Comparison of ENCODE assay signal across 23 cellular contexts in the genomic region with DNA sequence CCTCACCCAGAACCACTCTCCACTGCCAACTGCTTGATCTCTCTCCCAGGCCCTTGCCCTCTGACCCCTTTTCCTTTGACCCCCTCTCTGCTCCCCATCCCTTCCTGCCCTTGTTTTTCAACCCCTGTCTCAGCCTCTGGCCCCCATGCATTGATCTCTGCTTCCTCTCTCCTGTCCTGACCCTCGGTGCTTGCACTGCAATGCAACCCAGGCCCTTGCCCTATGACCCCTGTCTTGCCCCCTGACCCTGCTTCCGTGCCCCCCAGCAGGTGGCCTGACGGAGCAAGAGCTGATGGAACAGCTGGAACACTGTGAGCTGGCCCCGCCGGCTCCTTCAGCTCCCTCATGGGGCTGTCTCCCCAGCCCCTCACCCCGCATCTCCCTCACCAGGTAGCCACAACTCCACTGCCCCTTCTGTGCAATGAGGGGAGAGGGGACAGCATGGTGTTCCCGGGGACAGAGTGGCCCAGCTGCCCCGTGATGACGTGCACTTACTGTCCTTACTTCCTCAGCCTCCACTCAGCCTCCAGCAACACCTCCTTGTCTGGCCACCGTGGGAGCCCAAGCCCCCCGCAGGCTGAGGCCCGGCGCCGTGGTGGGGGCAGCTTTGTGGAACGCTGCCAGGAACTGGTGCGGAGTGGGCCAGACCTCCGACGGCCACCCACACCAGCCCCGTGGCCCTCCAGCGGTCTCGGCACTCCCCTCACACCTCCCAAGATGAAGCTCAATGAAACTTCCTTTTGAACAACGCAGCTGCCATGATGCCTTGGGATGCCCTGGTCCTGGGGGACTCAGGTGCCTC.
"Had no signal": no experiment of that assay in that cellular context is flagged by ENCODE, and none has a peak within 500 bp of the region (broad histone marks: within the 10 kb centered on the region; RNA-seq: fewer than 3 reads in every experiment).

No MANE protein-coding gene starts in this region.

- FAIRE-seq: keratinocyte had no signal

- ATAC-seq: gastrocnemius medialis; lower lobe of right lung; natural killer cell treated with Interleukin-12 subunit alpha and Interleukin-12 subunit beta and Interleukin-15 and Interleukin-18, amount 100 ng/mL, for 72 hours; psoas muscle; stimulated activated naive CD8-positive, alpha-beta T cell treated with anti-CD3 and anti-CD28 coated beads, Interleukin-15, amount 100 ng/mL, for 72 hours had no signal

- H3K4me3 ChIP-seq: coronary artery, gastrocnemius medialis, lower lobe of right lung, ovary, psoas muscle, suprapubic skin, transverse colon, vagina had no signal

- H3K36me3 ChIP-seq: gastrocnemius medialis, ovary, transverse colon had no signal

- DNase-seq: activated CD4-positive, alpha-beta T cell treated with anti-CD3 and anti-CD28 coated beads, Interleukin-2, amount 50 U/mL, for 1 hour; activated CD4-positive, CD25-positive, alpha-beta regulatory T cell treated with anti-CD3 and anti-CD28 coated beads, Interleukin-2, amount 50 U/mL, for 72 hours; activated CD8-positive, alpha-beta memory T cell treated with anti-CD3 and anti-CD28 coated beads for 24 hours; activated CD8-positive, alpha-beta memory T cell treated with anti-CD3 and anti-CD28 coated beads, Interleukin-2, amount 50 U/mL, for 48 hours; activated gamma-delta T cell treated with Interleukin-2 at 50 U/mL for 16 hours; activated naive CD8-positive, alpha-beta T cell treated with anti-CD3 and anti-CD28 coated beads for 36 hours; brain microvascular endothelial cell; gastrocnemius medialis; head of caudate nucleus; lower lobe of right lung; ovary; psoas muscle; stimulated activated CD4-positive, alpha-beta T cell treated with anti-CD3 and anti-CD28 coated beads, Interleukin-2, amount 100 ng/mL, for 24 hours; stimulated activated naive CD8-positive, alpha-beta T cell treated with anti-CD3 and anti-CD28 coated beads, Interleukin-15, amount 100 ng/mL, for 72 hours; T1000; transverse colon had no signal

- H3K27me3 Mint-ChIP-seq: activated naive CD8-positive, alpha-beta T cell treated with anti-CD3 and anti-CD28 coated beads for 36 hours; central memory CD8-positive, alpha-beta T cell; natural killer cell treated with Interleukin-12 subunit alpha and Interleukin-12 subunit beta and Interleukin-15 and Interleukin-18, amount 100 ng/mL, for 72 hours had no signal

- H3K27ac ChIP-seq: brain microvascular endothelial cell, coronary artery, gastrocnemius medialis, lower lobe of right lung, ovary, psoas muscle, suprapubic skin, transverse colon, vagina had no signal

- H3K27ac Mint-ChIP-seq: activated naive CD8-positive, alpha-beta T cell treated with anti-CD3 and anti-CD28 coated beads for 36 hours; activated T-helper 1 cell treated with anti-CD3 and anti-CD28 coated beads, Interleukin-12 subunit alpha, Interleukin-12 subunit beta, Interleukin-2, Interleukin-4 antibody, amounts not matched to agents 30 ng/mL and 10 ng/mL and 1 ng/mL, durations not matched to agents 14 hours and 24 hours and 36 hours; natural killer cell treated with Interleukin-12 subunit alpha and Interleukin-12 subunit beta and Interleukin-15 and Interleukin-18, amount 100 ng/mL, for 72 hours; stimulated activated naive CD8-positive, alpha-beta T cell treated with anti-CD3 and anti-CD28 coated beads, Interleukin-15, amount 100 ng/mL, for 72 hours had no signal

- H3K9me3 ChIP-seq: gastrocnemius medialis, lower lobe of right lung, ovary, psoas muscle, suprapubic skin, transverse colon, vagina had no signal

- H3K4me3 Mint-ChIP-seq: activated naive CD8-positive, alpha-beta T cell treated with anti-CD3 and anti-CD28 coated beads for 36 hours; activated T-helper 1 cell treated with anti-CD3 and anti-CD28 coated beads, Interleukin-12 subunit alpha, Interleukin-12 subunit beta, Interleukin-2, Interleukin-4 antibody, amounts not matched to agents 30 ng/mL and 10 ng/mL and 1 ng/mL, durations not matched to agents 14 hours and 24 hours and 36 hours; central memory CD8-positive, alpha-beta T cell; natural killer cell treated with Interleukin-12 subunit alpha and Interleukin-12 subunit beta and Interleukin-15 and Interleukin-18, amount 100 ng/mL, for 72 hours; stimulated activated naive CD8-positive, alpha-beta T cell treated with anti-CD3 and anti-CD28 coated beads, Interleukin-15, amount 100 ng/mL, for 72 hours had no signal

- H3K27me3 ChIP-seq: brain microvascular endothelial cell, gastrocnemius medialis, ovary, suprapubic skin, vagina had no signal

- H3K9me3 Mint-ChIP-seq: activated naive CD8-positive, alpha-beta T cell treated with anti-CD3 and anti-CD28 coated beads for 36 hours; activated T-helper 1 cell treated with anti-CD3 and anti-CD28 coated beads, Interleukin-12 subunit alpha, Interleukin-12 subunit beta, Interleukin-2, Interleukin-4 antibody, amounts not matched to agents 30 ng/mL and 10 ng/mL and 1 ng/mL, durations not matched to agents 14 hours and 24 hours and 36 hours; central memory CD8-positive, alpha-beta T cell; natural killer cell treated with Interleukin-12 subunit alpha and Interleukin-12 subunit beta and Interleukin-15 and Interleukin-18, amount 100 ng/mL, for 72 hours; stimulated activated naive CD8-positive, alpha-beta T cell treated with anti-CD3 and anti-CD28 coated beads, Interleukin-15, amount 100 ng/mL, for 72 hours had no signal

- H3K4me1 ChIP-seq: gastrocnemius medialis, lower lobe of right lung, psoas muscle, transverse colon, vagina had no signal
